In genomic region chr20:53608071-53608455, GRCh38 we compare ENCODE assay signal across 1 cellular context.
TF ChIP-seq lines count a peak whose summit lies in the region.

No MANE protein-coding gene starts in this region.

TF ChIP-seq in H1, 55 proteins besides CTCF, POLR2A, EP300 and RAD21 (continued from another document):
- TF ChIP-seq HDAC2 (IDR thresholded peaks at IDR 0.05; ENCODE audit: borderline replicate concordance in 1 of 2, low read depth in 2 of 2, low read length in 2 of 2) (no peak), ATF3 (IDR thresholded peaks at IDR 0.05; ENCODE audit: insufficient read depth, low read depth, low read length) (no peak), BRCA1 (IDR thresholded peaks at IDR 0.05; ENCODE audit: low read depth, low read length) (no peak), PHF8 (conservative IDR thresholded peaks at IDR 0.05; ENCODE audit: low read depth, low read length) (no peak)
